ENCODE assay signal across 16 cellular contexts in genomic region chr5:107477492-107477891, GRCh38.
DNase-seq lines count a peak whose midpoint lies in the region; ATAC-seq, FAIRE-seq and TF ChIP-seq lines count a peak whose summit lies in the region.
"Had no signal": no experiment of that assay in that cellular context is flagged by ENCODE, and none has a peak within 500 bp of the region (broad histone marks: within the 10 kb centered on the region; RNA-seq: fewer than 3 reads in every experiment).

No MANE protein-coding gene starts in this region.

- H3K27ac ChIP-seq in ACC112 (ENCODE audit: low read depth, low read length), result peak overlapping the region; percentile 62; the same call in 1 of the 2 replicates
- peak overlapping the region; percentile 92 for H3K27ac ChIP-seq in MM.1S (ENCODE audit: low read length)
- peak overlapping the region; percentile 93 for H3K27ac ChIP-seq in endothelial cell of umbilical vein (ENCODE audit: insufficient read depth, low read depth, low read length)
- H3K27ac ChIP-seq: VCaP had no signal

- H3K9ac ChIP-seq in MM.1S (ENCODE audit: low read length) (peak overlapping the region; percentile 48), endothelial cell of umbilical vein (replicated peaks; ENCODE audit: extremely low read depth, insufficient read depth, low read length) (peak overlapping the region; percentile 83), mucosa of stomach (ENCODE audit: low read length) (peak overlapping the region; percentile 25)

- H3K4me1 ChIP-seq in ACC112 (ENCODE audit: control insufficient read depth, insufficient read depth, low read length, unreplicated experiment) (peaks cover 35% of the 10 kb centered on the region), MM.1S (ENCODE audit: low read length) (peaks cover 18% of the 10 kb centered on the region), endothelial cell of umbilical vein (ENCODE audit: control insufficient read depth, extremely low read depth, insufficient read depth, low read length) (peaks cover 46% of the 10 kb centered on the region), mucosa of stomach (ENCODE audit: control insufficient read depth, insufficient read depth, low read length) (peaks cover 48% of the 10 kb centered on the region)

- BruUV-seq in endothelial cell of umbilical vein (replicated peaks; lab: Mats Ljungman, UMichigan), result no TSS peak

- TF ChIP-seq CTCF in MM.1S (IDR thresholded peaks at IDR 0.05; ENCODE audit: low read length), result no peak
- no peak for TF ChIP-seq CTCF in endothelial cell of umbilical vein (IDR thresholded peaks at IDR 0.05; ENCODE audit: extremely low read depth in 1 of 2, insufficient read depth in 1 of 2, low read depth in 1 of 2, low read length in 2 of 2)
- TF ChIP-seq CTCF in lower leg skin (IDR thresholded peaks at IDR 0.05), result no peak

- H4K20me1 ChIP-seq in MM.1S (ENCODE audit: insufficient read depth, low read length) (no peaks in the 10 kb centered on the region), endothelial cell of umbilical vein (replicated peaks; ENCODE audit: control insufficient read depth, extremely low read depth, insufficient read depth, low read length) (no peaks in the 10 kb centered on the region)

- H3K4me3 ChIP-seq in ACC112 (ENCODE audit: low read depth, low read length), result no peak overlapping the region
- no peak overlapping the region for H3K4me3 ChIP-seq in MM.1S (ENCODE audit: low read length)
- no peak overlapping the region for H3K4me3 ChIP-seq in endothelial cell of umbilical vein (replicated peaks in 1 of 3; ENCODE audit: insufficient read depth in 1 of 3, low read depth in 1 of 3, low read length in 3 of 3)
- no peak overlapping the region for H3K4me3 ChIP-seq in mucosa of stomach (ENCODE audit: low read length)
- H3K4me3 ChIP-seq in lower leg skin (ENCODE audit: low read depth, poor library complexity, severe bottlenecking), result no peak overlapping the region

- no peaks in the 10 kb centered on the region for H3K9me3 ChIP-seq in MM.1S (replicated peaks; ENCODE audit: insufficient read depth, low read length)
- no peaks in the 10 kb centered on the region for H3K9me3 ChIP-seq in endothelial cell of umbilical vein (replicated peaks; ENCODE audit: control insufficient read depth, insufficient read depth, low read length)
- no peaks in the 10 kb centered on the region for H3K9me3 ChIP-seq in mucosa of stomach (ENCODE audit: control insufficient read depth, low read length)

- TF ChIP-seq POLR2A in endothelial cell of umbilical vein (IDR thresholded peaks at IDR 0.05; ENCODE audit: low read depth, low read length) (no peak), lower leg skin (IDR thresholded peaks at IDR 0.05) (no peak)

- H3K36me3 ChIP-seq in ACC112 (ENCODE audit: insufficient read depth, low read length), result no peaks in the 10 kb centered on the region
- no peaks in the 10 kb centered on the region for H3K36me3 ChIP-seq in MM.1S (replicated peaks; ENCODE audit: insufficient read depth, low read length)
- no peaks in the 10 kb centered on the region for H3K36me3 ChIP-seq in endothelial cell of umbilical vein (ENCODE audit: control insufficient read depth in 2 of 2, extremely low read depth in 1 of 2, insufficient read depth in 2 of 2, low read length in 2 of 2)
- no peaks in the 10 kb centered on the region for H3K36me3 ChIP-seq in mucosa of stomach (ENCODE audit: control insufficient read depth, insufficient read depth, low read length)

- no peak overlapping the region for H2AFZ ChIP-seq in ACC112 (ENCODE audit: low read length, unreplicated experiment)
- H2AFZ ChIP-seq in MM.1S (ENCODE audit: low read length), result no peak overlapping the region
- no peak overlapping the region for H2AFZ ChIP-seq in endothelial cell of umbilical vein (ENCODE audit: low read depth, low read length)

- H3K27me3 ChIP-seq in ACC112 (ENCODE audit: insufficient read depth, low read length), result no peaks in the 10 kb centered on the region
- H3K27me3 ChIP-seq in MM.1S (replicated peaks; ENCODE audit: insufficient read depth, low read length), result no peaks in the 10 kb centered on the region
- H3K27me3 ChIP-seq in endothelial cell of umbilical vein (ENCODE audit: control insufficient read depth in 2 of 2, insufficient read depth in 2 of 2, low read length in 2 of 2), result no peaks in the 10 kb centered on the region
- no peaks in the 10 kb centered on the region for H3K27me3 ChIP-seq in mucosa of stomach (ENCODE audit: control insufficient read depth, insufficient read depth, low read length)

- intact Hi-C loops in endothelial cell of umbilical vein (cut with micrococcal nuclease) (loop anchor here (1.0 to 2.0 kb wide), 4 partner anchors 8 to 94 kb away; no protein-coding TSS in a partner anchor), lower leg skin (cut with DNase I; ENCODE audit: low total_unique reads) (no loop called here)

- CTCF ChIA-PET in endothelial cell of umbilical vein (lab: Charles Lee), result interaction anchor here (1.1 to 2.0 kb wide), 4 partner anchors 9 to 95 kb away, joined by 3 to 7 read pairs (median 3); no protein-coding TSS in a partner anchor

- DNase-seq in MM.1S (no peak), endothelial cell of umbilical vein (ENCODE audit: low read depth, low spot score) (no peak), middle frontal gyrus (ENCODE audit: extremely low spot score, low spot score) (no peak), HCEC 1CT (no peak), lower leg skin (ENCODE audit: low spot score in 2 of 2) (no peak)
- DNase-seq: amygdala, cerebellar nuclear complex, hippocampal formation, KG1, midbrain, NCI-H1092 treated with DMSO at 0.1 percent for 48 hours, NCI-H524 had no signal

- POLR2A ChIA-PET in endothelial cell of umbilical vein (lab: Charles Lee), result no interaction called here

- dilution Hi-C loops in endothelial cell of umbilical vein (cut with MboI; ENCODE audit: extremely low pct_ligation_motif_present, low sequenced_read_pairs), result no loop called here

- H3K79me2 ChIP-seq in ACC112 (ENCODE audit: control insufficient read depth, insufficient read depth, low read length, unreplicated experiment) (peaks cover 4% of the 10 kb centered on the region), MM.1S (ENCODE audit: low read length) (no peaks in the 10 kb centered on the region), endothelial cell of umbilical vein (ENCODE audit: control insufficient read depth, insufficient read depth, low read length) (peaks cover 2% of the 10 kb centered on the region)

- FAIRE-seq in endothelial cell of umbilical vein (lab: Jason Lieb, UNC), result no peak

- peaks cover 10% of the 10 kb centered on the region for H3F3A ChIP-seq in MM.1S (ENCODE audit: insufficient read depth, low read length)

- ATAC-seq in HG02885 (IDR thresholded peaks at IDR 0.05; ENCODE audit: poor library complexity, unreplicated experiment), result no peak

- H3K9me1 ChIP-seq in endothelial cell of umbilical vein (replicated peaks; ENCODE audit: control insufficient read depth, extremely low read depth, insufficient read depth, low read length), result no peaks in the 10 kb centered on the region

- no peaks in the 10 kb centered on the region for H3K9me2 ChIP-seq in MM.1S (replicated peaks; ENCODE audit: insufficient read depth, low read length)

- H3K4me2 ChIP-seq in MM.1S (ENCODE audit: low read depth, low read length) (peak overlapping the region; percentile 49; the same call in 1 of the 2 replicates), endothelial cell of umbilical vein (ENCODE audit: insufficient read depth, low read length) (peak overlapping the region; percentile 40)

TF ChIP-seq in endothelial cell of umbilical vein, 7 proteins besides CTCF, POLR2A, EP300 and RAD21:
- TF ChIP-seq JUN (IDR thresholded peaks at IDR 0.05; ENCODE audit: borderline replicate concordance, insufficient read depth, insufficient read length, low read depth) (no peak), FOS (IDR thresholded peaks at IDR 0.05; ENCODE audit: borderline replicate concordance, insufficient read depth, low read length) (no peak), MAX (IDR thresholded peaks at IDR 0.05; ENCODE audit: insufficient read depth, insufficient read length) (no peak), EZH2 (IDR thresholded peaks at IDR 0.05; ENCODE audit: borderline replicate concordance, low read depth, low read length, severe bottlenecking) (no peak), MYC (IDR thresholded peaks at IDR 0.05; ENCODE audit: low read depth, low read length) (no peak), POLR2AphosphoS5 (IDR thresholded peaks at IDR 0.05; ENCODE audit: insufficient read depth, low read depth, low read length) (no peak), GATA2 (IDR thresholded peaks at IDR 0.05; ENCODE audit: insufficient read depth, insufficient read length, low read depth, low read length) (no peak)

Comparison
In these comparisons a context has a peak if more than half of its experiments do, and no peak if none do; other contexts are left out.
1. H3K9ac ChIP-seq: peak in every context shown above with its lines; median percentile 83 in endothelial cell of umbilical vein; 48 in MM.1S; 25 in mucosa of stomach.